In the genomic region with DNA sequence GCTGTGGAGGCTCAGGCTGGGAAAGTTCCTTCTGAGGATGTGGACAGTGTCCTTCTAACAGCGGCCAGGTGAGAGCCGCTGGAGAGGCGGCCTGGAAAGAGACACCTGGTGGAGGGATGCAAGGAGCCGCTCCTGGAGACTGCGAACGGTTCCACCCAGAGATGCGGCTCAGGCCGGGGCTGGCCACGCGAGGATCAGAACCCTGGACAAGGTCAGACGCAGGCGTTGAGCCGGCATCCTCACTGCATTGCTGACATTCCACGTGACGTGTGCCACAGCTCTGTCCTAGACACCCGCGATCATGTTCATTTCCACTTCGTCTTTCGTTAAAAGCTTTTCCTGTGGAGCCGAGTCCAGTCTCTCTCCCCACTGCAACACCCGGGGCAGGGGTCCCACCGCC, we compare ENCODE assay signal across 37 cellular contexts. TPM values are rescaled to one million over a fixed set of nuclear protein-coding genes. Genes with fewer than 3 reads are reported as not detected.
"Had no signal": no experiment of that assay in that cellular context is flagged by ENCODE, and none has a peak within 500 bp of the region (broad histone marks: within the 10 kb centered on the region; RNA-seq: fewer than 3 reads in every experiment).

No MANE protein-coding gene starts in this region.

- H3K4me3 ChIP-seq: ascending aorta, cardiac muscle cell, coronary artery, dorsolateral prefrontal cortex, gastrocnemius medialis, hepatocyte, lower lobe of right lung, pancreas, prostate gland, stomach, thyroid gland, upper lobe of left lung had no signal

- DNase-seq: activated CD4-positive, alpha-beta memory T cell treated with anti-CD3 and anti-CD28 coated beads for 36 hours; activated CD4-positive, alpha-beta T cell treated with anti-CD3 and anti-CD28 coated beads, Interleukin-2, amount 10 ng/mL, durations not matched to agents 24 days and 14 days; activated CD4-positive, CD25-positive, alpha-beta regulatory T cell treated with anti-CD3 and anti-CD28 coated beads, Interleukin-2, amount 50 U/mL, for 72 hours; activated CD8-positive, alpha-beta memory T cell treated with anti-CD3 and anti-CD28 coated beads, Interleukin-2, amount 50 U/mL, for 4 hours; activated gamma-delta T cell; activated naive CD4-positive, alpha-beta T cell treated with anti-CD3 and anti-CD28 coated beads, Interleukin-2, amount 10 ng/mL, durations not matched to agents 7 days and 5 days; activated naive CD8-positive, alpha-beta T cell treated with anti-CD3 and anti-CD28 coated beads, Interleukin-2, amount 10 ng/mL, durations not matched to agents 7 days and 5 days; activated T-cell treated with anti-CD3 and anti-CD28 coated beads, Interleukin-2, amount 50 U/mL, for 1 hour; cerebellar nuclear complex; dorsolateral prefrontal cortex; effector memory CD4-positive, alpha-beta T cell; erythroblast; gastrocnemius medialis; glutamatergic neuron; kidney glomerular epithelial cell; lower lobe of right lung; mesenchymal stem cell; retina; stimulated activated CD4-positive, alpha-beta T cell treated with anti-CD3 and anti-CD28 coated beads, Interleukin-15, amount 100 ng/mL, for 24 hours; stimulated activated CD4-positive, alpha-beta T cell treated with anti-CD3 and anti-CD28 coated beads, Interleukin-2, amount 100 ng/mL, for 24 hours; stimulated activated naive B cell treated with anti-CD40 and anti-IgM and Interleukin-4, amounts not matched to agents 10 μg/mL and 1 μg/mL and 100 μg/mL, for 72 hours; stomach; thyroid gland; WERI-Rb-1 had no signal

- FAIRE-seq: pancreas, TTC549 had no signal

- H2AFZ ChIP-seq: hepatocyte had no signal

- H3K4me1 ChIP-seq: ascending aorta, gastrocnemius medialis, lower lobe of right lung, pancreas, prostate gland, stomach, thyroid gland, upper lobe of left lung had no signal

- ATAC-seq: gastrocnemius medialis; left lobe of liver; lower lobe of right lung; pancreas; stimulated activated naive B cell treated with anti-CD40 and anti-IgM and Interleukin-4, amounts not matched to agents 10 μg/mL and 1 μg/mL and 100 μg/mL, for 72 hours had no signal

- H3K27me3 ChIP-seq: ascending aorta, cardiac muscle cell, dorsolateral prefrontal cortex, hepatocyte, pancreas, thyroid gland, upper lobe of left lung had no signal

- H3K27ac ChIP-seq: ascending aorta, cardiac muscle cell, coronary artery, dorsolateral prefrontal cortex, gastrocnemius medialis, hepatocyte, lower lobe of right lung, pancreas, prostate gland, stomach, thyroid gland, upper lobe of left lung, WERI-Rb-1 had no signal

- H3K36me3 ChIP-seq: ascending aorta, cardiac muscle cell, gastrocnemius medialis, lower lobe of right lung, pancreas, prostate gland, stomach, thyroid gland, upper lobe of left lung, WERI-Rb-1 had no signal

- H3K79me2 ChIP-seq: hepatocyte had no signal

- H3K4me2 ChIP-seq: hepatocyte had no signal

- H3K9me3 ChIP-seq: ascending aorta, gastrocnemius medialis, lower lobe of right lung, pancreas, prostate gland, stomach, thyroid gland, upper lobe of left lung had no signal

RNA-seq across cellular contexts. Expression of a gene that starts 28.8 kb away (rescaled TPM):
- total RNA-seq: activated CD4-positive, alpha-beta memory T cell treated with anti-CD3 and anti-CD28 coated beads for 36 hours; activated CD4-positive, alpha-beta T cell treated with anti-CD3 and anti-CD28 coated beads, Interleukin-2, amount 10 ng/mL, durations not matched to agents 24 days and 14 days; activated CD8-positive, alpha-beta memory T cell treated with anti-CD3 and anti-CD28 coated beads for 36 hours; activated naive CD8-positive, alpha-beta T cell treated with anti-CD3 and anti-CD28 coated beads, Interleukin-2, amount 10 ng/mL, durations not matched to agents 7 days and 5 days; activated T-helper 1 cell treated with anti-CD3 and anti-CD28 coated beads, Interleukin-12 subunit alpha, Interleukin-12 subunit beta, Interleukin-2, Interleukin-4 antibody, amounts not matched to agents 30 ng/mL and 10 ng/mL and 1 ng/mL, durations not matched to agents 14 hours and 24 hours and 36 hours; ascending aorta; gastrocnemius medialis; hepatocyte; mucosa of gallbladder; pancreas; T-helper 1 cell treated with Interleukin-12 subunit alpha and Interleukin-12 subunit beta and Interleukin-4 antibody, amounts not matched to agents 30 ng/mL and 1 ng/mL, for 36 hours had no signal
- polyA plus RNA-seq: hepatocyte, stomach had no signal

RNA-seq across cellular contexts. Expression of a gene that starts 44.3 kb away (rescaled TPM):
- total RNA-seq: activated CD4-positive, alpha-beta memory T cell treated with anti-CD3 and anti-CD28 coated beads for 36 hours; activated CD4-positive, alpha-beta T cell treated with anti-CD3 and anti-CD28 coated beads, Interleukin-2, amount 10 ng/mL, durations not matched to agents 24 days and 14 days; activated CD8-positive, alpha-beta memory T cell treated with anti-CD3 and anti-CD28 coated beads for 36 hours; activated naive CD8-positive, alpha-beta T cell treated with anti-CD3 and anti-CD28 coated beads, Interleukin-2, amount 10 ng/mL, durations not matched to agents 7 days and 5 days; ascending aorta; cardiac muscle cell; hepatocyte; left lobe of liver; T-helper 1 cell treated with Interleukin-12 subunit alpha and Interleukin-12 subunit beta and Interleukin-4 antibody, amounts not matched to agents 30 ng/mL and 1 ng/mL, for 36 hours had no signal
- polyA plus RNA-seq: cardiac muscle cell, hepatocyte had no signal

RNA-seq across cellular contexts. Expression of a gene that starts 55.8 kb away (rescaled TPM):
- total RNA-seq: activated naive CD8-positive, alpha-beta T cell treated with anti-CD3 and anti-CD28 coated beads, Interleukin-2, amount 10 ng/mL, durations not matched to agents 7 days and 5 days; ascending aorta; T-helper 1 cell treated with Interleukin-12 subunit alpha and Interleukin-12 subunit beta and Interleukin-4 antibody, amounts not matched to agents 30 ng/mL and 1 ng/mL, for 36 hours; thyroid gland had no signal

RNA-seq across cellular contexts. Expression of a gene that starts 59.8 kb away (rescaled TPM):
- total RNA-seq: activated CD4-positive, alpha-beta T cell treated with anti-CD3 and anti-CD28 coated beads, Interleukin-2, amount 10 ng/mL, durations not matched to agents 24 days and 14 days; ascending aorta; lower lobe of right lung; stomach; T-helper 1 cell treated with Interleukin-12 subunit alpha and Interleukin-12 subunit beta and Interleukin-4 antibody, amounts not matched to agents 30 ng/mL and 1 ng/mL, for 36 hours had no signal
